ENCODE assay signal across 13 cellular contexts in the genomic region with DNA sequence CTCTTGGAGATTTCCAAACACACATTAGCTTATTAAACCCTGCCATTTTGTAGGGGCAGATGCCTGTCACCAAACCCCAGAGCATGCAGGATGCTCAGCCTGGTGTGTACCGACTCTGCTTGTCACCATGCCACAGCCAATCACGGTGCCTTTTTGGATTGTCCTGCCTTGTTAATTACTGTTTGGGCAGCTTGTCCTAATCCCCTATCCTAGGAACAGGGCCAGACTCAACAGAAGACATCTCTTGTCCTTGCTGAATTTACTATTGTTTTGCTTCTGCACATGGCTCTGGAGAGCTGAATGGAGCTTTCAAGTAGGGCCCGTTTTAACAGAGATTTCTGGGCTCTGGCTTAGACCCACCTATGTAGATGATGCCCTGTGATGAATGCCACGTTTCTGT.
"Had no signal": no experiment of that assay in that cellular context is flagged by ENCODE, and none has a peak within 500 bp of the region (broad histone marks: within the 10 kb centered on the region; RNA-seq: fewer than 3 reads in every experiment).

No MANE protein-coding gene starts in this region.

- H3K4me1 Mint-ChIP-seq: activated naive CD8-positive, alpha-beta T cell treated with anti-CD3 and anti-CD28 coated beads for 36 hours; natural killer cell; stimulated activated naive CD8-positive, alpha-beta T cell treated with anti-CD3 and anti-CD28 coated beads, Interleukin-15, amount 100 ng/mL, for 72 hours had no signal

- H3K27ac Mint-ChIP-seq: activated CD4-positive, alpha-beta memory T cell treated with anti-CD3 and anti-CD28 coated beads for 36 hours; activated naive CD8-positive, alpha-beta T cell treated with anti-CD3 and anti-CD28 coated beads for 36 hours; natural killer cell; stimulated activated naive CD8-positive, alpha-beta T cell treated with anti-CD3 and anti-CD28 coated beads, Interleukin-15, amount 100 ng/mL, for 72 hours had no signal

- DNase-seq: activated CD4-positive, alpha-beta memory T cell treated with anti-CD3 and anti-CD28 coated beads for 36 hours; activated CD4-positive, alpha-beta T cell treated with anti-CD3 and anti-CD28 coated beads for 1 hour; activated effector memory CD4-positive, alpha-beta T cell treated with anti-CD3 and anti-CD28 coated beads, Interleukin-2, amount 50 U/mL, for 16 hours; activated naive CD8-positive, alpha-beta T cell treated with anti-CD3 and anti-CD28 coated beads for 36 hours; activated T-cell treated with anti-CD3 and anti-CD28 coated beads, Interleukin-2, amount 50 U/mL, for 4 hours; cortex of kidney; left colon; natural killer cell; stimulated activated CD4-positive, alpha-beta T cell treated with anti-CD3 and anti-CD28 coated beads, Interleukin-4, amount 100 ng/mL, for 1 hour; stimulated activated CD8-positive, alpha-beta memory T cell treated with anti-CD3 and anti-CD28 coated beads, Interleukin-4, amount 100 ng/mL, for 48 hours; stimulated activated naive CD8-positive, alpha-beta T cell treated with anti-CD3 and anti-CD28 coated beads, Interleukin-15, amount 100 ng/mL, for 72 hours; T1000; thyroid gland had no signal

- H3K36me3 Mint-ChIP-seq: activated CD4-positive, alpha-beta memory T cell treated with anti-CD3 and anti-CD28 coated beads for 36 hours; activated naive CD8-positive, alpha-beta T cell treated with anti-CD3 and anti-CD28 coated beads for 36 hours; natural killer cell had no signal

- H3K4me3 Mint-ChIP-seq: activated CD4-positive, alpha-beta memory T cell treated with anti-CD3 and anti-CD28 coated beads for 36 hours; activated naive CD8-positive, alpha-beta T cell treated with anti-CD3 and anti-CD28 coated beads for 36 hours; activated T-cell treated with anti-CD3 and anti-CD28 coated beads, Interleukin-2, amount 50 U/mL, for 4 hours; natural killer cell; stimulated activated naive CD8-positive, alpha-beta T cell treated with anti-CD3 and anti-CD28 coated beads, Interleukin-15, amount 100 ng/mL, for 72 hours had no signal

- ATAC-seq: activated T-cell treated with anti-CD3 and anti-CD28 coated beads, Interleukin-2, amount 50 U/mL, for 4 hours; left colon; natural killer cell; stimulated activated naive CD8-positive, alpha-beta T cell treated with anti-CD3 and anti-CD28 coated beads, Interleukin-15, amount 100 ng/mL, for 72 hours had no signal
